Comparison of ENCODE assay signal across 33 cellular contexts in genomic region chr14:38252066-38252710, GRCh38. TPM values are rescaled to one million over a fixed set of nuclear protein-coding genes. Genes with fewer than 3 reads are reported as not detected.
DNase-seq lines count a peak whose midpoint lies in the region; ATAC-seq, FAIRE-seq and TF ChIP-seq lines count a peak whose summit lies in the region.
"Had no signal": no experiment of that assay in that cellular context is flagged by ENCODE, and none has a peak within 500 bp of the region (broad histone marks: within the 10 kb centered on the region; RNA-seq: fewer than 3 reads in every experiment).

No MANE protein-coding gene starts in this region.

- DNase-seq in heart right ventricle (no peak), Right ventricle myocardium superior (no peak), NCI-H748 treated with DMSO at 0.1 percent for 48 hours (lab: John Stamatoyannopoulos, UW) (peak; percentile 35), kidney (no peak), suprapubic skin (ENCODE audit: low spot score in 2 of 2) (no peak), T-helper 17 cell (no peak)
- DNase-seq: ACHN; activated CD4-positive, alpha-beta memory T cell treated with anti-CD3 and anti-CD28 coated beads, Interleukin-2, amount 10 ng/mL, durations not matched to agents 7 days and 5 days; activated CD8-positive, alpha-beta memory T cell treated with anti-CD3 and anti-CD28 coated beads, Interleukin-2, amount 50 U/mL, for 4 hours; activated naive CD4-positive, alpha-beta T cell treated with Interleukin-2 at 50 U/mL for 16 hours; BE2C; central memory CD4-positive, alpha-beta T cell; DMS 273 treated with DMSO at 0.1 percent for 48 hours; EL; endodermal cell; HCEC 1CT; Karpas-422; left colon; NCI-H524 treated with DMSO at 0.1 percent for 48 hours; PC-9; posterior cingulate gyrus; SHP77; stimulated activated CD4-positive, alpha-beta T cell treated with anti-CD3 and anti-CD28 coated beads, Interleukin-4, amount 100 ng/mL, for 1 hour; stomach had no signal

- no peaks in the 10 kb centered on the region for H3K36me3 ChIP-seq in heart right ventricle
- no peaks in the 10 kb centered on the region for H3K36me3 ChIP-seq in kidney (ENCODE audit: control insufficient read depth in 1 of 2, insufficient read depth in 2 of 2, low read length in 2 of 2)
- H3K36me3 ChIP-seq in suprapubic skin, result no peaks in the 10 kb centered on the region
- H3K36me3 ChIP-seq: BE2C, neutrophil, stomach, tibial nerve had no signal

- H3K36me3 Mint-ChIP-seq in T-helper 17 cell (ENCODE audit: low read depth), result no peaks in the 10 kb centered on the region
- H3K36me3 Mint-ChIP-seq: mesothelial cell of epicardium had no signal

- no peak for TF ChIP-seq POLR2A in suprapubic skin (IDR thresholded peaks at IDR 0.05)

- peak overlapping the region in 9 of 10 donors; percentile 61 to 89 (median 72) for H3K4me3 ChIP-seq in heart right ventricle
- H3K4me3 ChIP-seq in kidney (ENCODE audit: low read length in 2 of 2), result peak overlapping the region; percentile 34 to 43
- peak overlapping the region; percentile 49 for H3K4me3 ChIP-seq in suprapubic skin
- H3K4me3 ChIP-seq: GM12878, hepatocyte, PC-9 had no signal

- no peak for FAIRE-seq in kidney (lab: Jason Lieb, UNC)
- FAIRE-seq: GM12878 had no signal

- H3K9me3 ChIP-seq in heart right ventricle (no peaks in the 10 kb centered on the region), kidney (ENCODE audit: control insufficient read depth in 1 of 2, low read length in 2 of 2) (no peaks in the 10 kb centered on the region), suprapubic skin (no peaks in the 10 kb centered on the region), T-helper 17 cell (ENCODE audit: control insufficient read depth, low read length, poor library complexity, severe bottlenecking) (no peaks in the 10 kb centered on the region)
- H3K9me3 ChIP-seq: BE2C, neutrophil, stomach, tibial nerve had no signal

- peaks cover 23% of the 10 kb centered on the region for H3K27me3 Mint-ChIP-seq in T-helper 17 cell

- no peak overlapping the region for H3K27ac Mint-ChIP-seq in T-helper 17 cell
- H3K27ac Mint-ChIP-seq: activated CD4-positive, alpha-beta memory T cell treated with anti-CD3 and anti-CD28 coated beads, Interleukin-2, amount 10 ng/mL, durations not matched to agents 7 days and 5 days; endodermal cell; mesothelial cell of epicardium had no signal

- H3K9ac ChIP-seq in kidney (ENCODE audit: low read length in 2 of 2), result no peak overlapping the region

- H3K27me3 ChIP-seq in heart right ventricle (peaks cover 0 to 40% (median 14%) of the 10 kb centered on the region in 7 donors), suprapubic skin (peaks cover 24% of the 10 kb centered on the region)
- H3K27me3 ChIP-seq: BE2C had no signal

- H3K4me1 Mint-ChIP-seq in T-helper 17 cell, result peaks cover 4% of the 10 kb centered on the region
- H3K4me1 Mint-ChIP-seq: endodermal cell had no signal

- TF ChIP-seq EP300 in suprapubic skin (IDR thresholded peaks at IDR 0.05), result no peak

- ATAC-seq in heart right ventricle, result no peak
- ATAC-seq in Right ventricle myocardium superior (ENCODE audit: poor library complexity), result no peak
- ATAC-seq in T-helper 17 cell, result no peak
- no peak for ATAC-seq in HG03521 (IDR thresholded peaks at IDR 0.05; ENCODE audit: unreplicated experiment)
- ATAC-seq in HG03442 (IDR thresholded peaks at IDR 0.05; ENCODE audit: unreplicated experiment), result no peak
- ATAC-seq: GM12878, left colon, sciatic nerve had no signal

- H3K4me1 ChIP-seq in heart right ventricle (peaks cover 0 to 28% (median 9%) of the 10 kb centered on the region in 9 donors), kidney (ENCODE audit: control insufficient read depth in 1 of 2, insufficient read depth in 1 of 2, low read depth in 1 of 2, low read length in 2 of 2) (no peaks in the 10 kb centered on the region), suprapubic skin (peaks cover 11% of the 10 kb centered on the region)
- H3K4me1 ChIP-seq: BE2C had no signal

- WGBS in heart right ventricle, 2 donors, result 55 to 66% methylated on average over 4 of the region's 4 CpGs
- 80% methylated on average over 4 of the region's 4 CpGs for WGBS in suprapubic skin

- TF ChIP-seq CTCF in heart right ventricle (IDR thresholded peaks at IDR 0.05) (no peak), kidney (IDR thresholded peaks at IDR 0.05; ENCODE audit: borderline replicate concordance, extremely low read depth, insufficient read depth) (no peak), suprapubic skin (IDR thresholded peaks at IDR 0.05) (no peak)

- intact Hi-C loops in heart right ventricle (cut with DNase I), result loop anchor here in 3 of 10 donors (5.0 to 10.0 kb wide), 4 partner anchors 113 to 753 kb away; no protein-coding TSS in a partner anchor
- intact Hi-C loops in Right ventricle myocardium superior (cut with DNase I), result loop anchor here (10.0 kb wide), 1 partner anchor 113 kb away; no protein-coding TSS in a partner anchor
- intact Hi-C loops in kidney (cut with DNase I), result no loop called here

- peak overlapping the region in 7 of 10 donors; percentile 93 to 99 (median 97) for H3K27ac ChIP-seq in heart right ventricle
- peak overlapping the region in 1 of 2 donors; percentile 23 for H3K27ac ChIP-seq in kidney (ENCODE audit: low read depth in 2 of 2, low read length in 2 of 2)
- H3K27ac ChIP-seq in suprapubic skin, result no peak overlapping the region
- H3K27ac ChIP-seq: hepatocyte, neutrophil, PC-9, stomach, tibial nerve had no signal

- H3K4me3 Mint-ChIP-seq in T-helper 17 cell, result no peak overlapping the region
- H3K4me3 Mint-ChIP-seq: activated CD4-positive, alpha-beta memory T cell treated with anti-CD3 and anti-CD28 coated beads, Interleukin-2, amount 10 ng/mL, durations not matched to agents 7 days and 5 days; endodermal cell; mesothelial cell of epicardium had no signal

RNA-seq across cellular contexts. Expression of gene CLEC14A, which starts 3.7 kb away (rescaled TPM):
- 10 to 100 TPM; 26.6 to 45.9 (median 37.1) TPM for total RNA-seq in heart right ventricle
- 10 to 100 TPM; 18.4 to 71.8 TPM for polyA plus RNA-seq in heart right ventricle
- total RNA-seq in Right ventricle myocardium superior, result 28.8 TPM
- total RNA-seq in kidney, result 37.6 TPM
- 22.4 TPM for polyA plus RNA-seq in kidney (ENCODE audit: insufficient read depth, low read depth, low replicate concordance)
- total RNA-seq in suprapubic skin, result 10 to 100 TPM in 1 of 4 donors, 1 to 10 TPM in 3; 5.9 to 18.9 (median 8.6) TPM
- not detected for total RNA-seq in T-helper 17 cell
- total RNA-seq: activated CD4-positive, alpha-beta memory T cell treated with anti-CD3 and anti-CD28 coated beads, Interleukin-2, amount 10 ng/mL, durations not matched to agents 7 days and 5 days; GM12878; T-helper 2 cell treated with Interferon-gamma antibody and Interleukin-4, amounts not matched to agents 100 ng/mL and 5 ng/mL, for 36 hours had no signal
- polyA plus RNA-seq: GM12878 had no signal

RNA-seq across cellular contexts. Expression of gene SSTR1, which starts 44.5 kb away (rescaled TPM):
- total RNA-seq in heart right ventricle (1 to 10 TPM in 3 of 10 donors, under 1 TPM in 7; 0.47 to 1.8 (median 0.65) TPM), Right ventricle myocardium superior (0.43 TPM), kidney (4.0 TPM), suprapubic skin (under 1 TPM in 3 of 4 donors, not detected in 1; 0.24 to 0.98 (median 0.44) TPM), T-helper 17 cell (not detected)
- polyA plus RNA-seq in heart right ventricle (under 1 TPM; 0.22 to 0.48 TPM), kidney (ENCODE audit: insufficient read depth, low read depth, low replicate concordance) (1.3 TPM)
- total RNA-seq: activated CD4-positive, alpha-beta memory T cell treated with anti-CD3 and anti-CD28 coated beads, Interleukin-2, amount 10 ng/mL, durations not matched to agents 7 days and 5 days; GM12878; mesothelial cell of epicardium; T-helper 2 cell treated with Interferon-gamma antibody and Interleukin-4, amounts not matched to agents 100 ng/mL and 5 ng/mL, for 36 hours had no signal

Comparison
In these comparisons a context has a peak if more than half of its experiments do, and no peak if none do; other contexts are left out.
1. RNA of gene CLEC14A, which starts 3.7 kb away (total RNA-seq): 26.6 to 45.9 TPM in heart right ventricle, 37.6 TPM in kidney (single experiment), 28.8 TPM in Right ventricle myocardium superior (single experiment) and 5.9 to 18.9 TPM in suprapubic skin; not detected in T-helper 17 cell; every median in the first group is over 4 times any median in the second.
2. Peak in every context shown above with its lines, with median percentiles within 50 percentile points of each other: H3K4me3 ChIP-seq.